ENCODE assay signal across 12 cellular contexts in the genomic region with DNA sequence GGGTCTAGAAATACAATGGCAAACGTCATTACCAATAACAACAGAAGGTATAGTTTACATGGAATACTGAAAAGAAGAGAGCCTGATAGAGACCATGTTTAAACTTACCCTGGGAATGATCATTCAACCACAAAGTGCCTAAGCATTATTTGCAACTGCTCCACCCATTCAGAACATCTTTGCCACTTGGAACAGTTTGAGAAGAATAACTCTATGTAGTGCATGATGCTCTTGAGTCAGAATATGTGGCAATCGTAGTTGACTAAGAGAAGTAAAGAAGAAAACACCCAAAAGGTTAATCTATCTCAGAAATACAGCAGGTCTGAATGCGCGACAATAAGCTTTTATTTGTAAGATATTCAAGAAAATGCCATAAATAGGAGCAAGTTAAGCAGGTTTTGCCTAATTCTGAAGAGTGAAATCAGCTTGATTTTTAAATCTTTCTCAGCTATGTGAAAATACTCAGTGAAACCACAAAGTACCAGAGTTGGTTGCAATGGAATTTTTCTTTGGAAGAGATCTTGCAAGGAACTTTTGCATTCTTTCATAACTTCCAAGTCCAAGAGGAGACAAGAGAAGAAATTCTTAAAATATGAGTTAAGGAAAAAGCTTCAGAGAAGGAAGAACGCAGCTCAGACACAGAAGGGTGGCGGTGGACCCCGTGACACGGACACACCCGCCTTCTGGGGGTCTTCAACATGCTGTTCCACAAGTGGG.
DNase-seq lines count a peak whose midpoint lies in the region; ATAC-seq and TF ChIP-seq lines count a peak whose summit lies in the region.
"Had no signal": no experiment of that assay in that cellular context is flagged by ENCODE, and none has a peak within 500 bp of the region (broad histone marks: within the 10 kb centered on the region; RNA-seq: fewer than 3 reads in every experiment).

No MANE protein-coding gene starts in this region.

- peak in 2 of 8 donors; percentile 31 to 73 for ATAC-seq in heart right ventricle
- ATAC-seq in GM21717 (IDR thresholded peaks at IDR 0.05; ENCODE audit: unreplicated experiment), result no peak
- no peak for ATAC-seq in HG03571 (IDR thresholded peaks at IDR 0.05; ENCODE audit: unreplicated experiment)
- ATAC-seq in GM18519 (IDR thresholded peaks at IDR 0.05; ENCODE audit: low FRiP score, unreplicated experiment), result no peak
- ATAC-seq: GM23338, T-helper 17 cell had no signal

- H3K4me3 ChIP-seq in BJ (ENCODE audit: low read depth, low read length), result no peak overlapping the region
- H3K4me3 ChIP-seq in breast epithelium, result peak overlapping the region in 1 of 3 donors; percentile 5
- H3K4me3 ChIP-seq in heart right ventricle, result no peak overlapping the region
- no peak overlapping the region for H3K4me3 ChIP-seq in stomach
- H3K4me3 ChIP-seq: adrenal gland, GM23338 had no signal

- CTCF ChIA-PET in BJ (lab: Yijun Ruan, JAX), result interaction anchor here (1.1 to 1.4 kb wide), 3 partner anchors 28 to 132 kb away, joined by 3 to 4 read pairs (median 4); no protein-coding TSS in a partner anchor

- TF ChIP-seq CTCF in BJ (IDR thresholded peaks at IDR 0.05; ENCODE audit: insufficient read depth, low read depth, low read length) (no peak), breast epithelium (IDR thresholded peaks at IDR 0.05) (no peak), heart right ventricle (IDR thresholded peaks at IDR 0.05) (no peak), stomach (IDR thresholded peaks at IDR 0.05) (no peak)

- intact Hi-C loops in breast epithelium (cut with DNase I; ENCODE audit: low total_unique reads), result no loop called here
- intact Hi-C loops in heart right ventricle (cut with DNase I), result no loop called here
- intact Hi-C loops in stomach (cut with DNase I; ENCODE audit: low total_unique reads), result no loop called here

- DNase-seq in BJ (ENCODE audit: low read depth), result peak; percentile 57
- no peak for DNase-seq in breast epithelium (ENCODE audit: low spot score in 2 of 2)
- no peak for DNase-seq in heart right ventricle
- DNase-seq in stomach, result no peak
- no peak for DNase-seq in RPMI8226
- DNase-seq: adrenal gland, T-helper 17 cell had no signal

- H3K27me3 ChIP-seq in BJ (ENCODE audit: control insufficient read depth, insufficient read depth, low read length) (no peaks in the 10 kb centered on the region), breast epithelium (no peaks in the 10 kb centered on the region), heart right ventricle (no peaks in the 10 kb centered on the region), stomach (no peaks in the 10 kb centered on the region)
- H3K27me3 ChIP-seq: adrenal gland had no signal

- peaks cover 2 to 9% of the 10 kb centered on the region in 2 donors for H3K4me1 ChIP-seq in breast epithelium
- H3K4me1 ChIP-seq in heart right ventricle, result peaks cover 0 to 40% (median 13%) of the 10 kb centered on the region in 9 donors
- H3K4me1 ChIP-seq in stomach, result peaks cover 0 to 23% (median 0%) of the 10 kb centered on the region in 4 donors

- WGBS in heart right ventricle, 2 donors, result 83 to 87% methylated on average over 9 of the region's 9 CpGs
- WGBS in stomach, 5 donors, result 77 to 90% (median 89%) methylated on average over 9 of the region's 9 CpGs

- POLR2A ChIA-PET in BJ (lab: Charles Lee), result no interaction called here

- no peak for TF ChIP-seq EP300 in stomach (IDR thresholded peaks at IDR 0.05)

- TF ChIP-seq POLR2A in breast epithelium (IDR thresholded peaks at IDR 0.05), result no peak
- no peak for TF ChIP-seq POLR2A in stomach (IDR thresholded peaks at IDR 0.05)

- no peaks in the 10 kb centered on the region for H3K9me3 ChIP-seq in breast epithelium
- no peaks in the 10 kb centered on the region for H3K9me3 ChIP-seq in heart right ventricle
- H3K9me3 ChIP-seq in stomach, result no peaks in the 10 kb centered on the region
- H3K9me3 ChIP-seq: adrenal gland had no signal

- H3K36me3 ChIP-seq in BJ (ENCODE audit: control insufficient read depth, insufficient read depth, low read length) (no peaks in the 10 kb centered on the region), breast epithelium (no peaks in the 10 kb centered on the region), heart right ventricle (peaks cover 0 to 51% (median 4%) of the 10 kb centered on the region in 9 donors), stomach (peaks cover 4 to 66% (median 47%) of the 10 kb centered on the region in 4 donors)
- H3K36me3 ChIP-seq: adrenal gland had no signal

- H3K27ac ChIP-seq in breast epithelium (peak overlapping the region; percentile 76 to 79), heart right ventricle (peak overlapping the region in 7 of 10 donors; percentile 17 to 63 (median 36)), stomach (peak overlapping the region in 4 of 5 donors; percentile 32 to 59 (median 52))
- H3K27ac ChIP-seq: C4-2B had no signal
